ENCODE assay signal across 16 cellular contexts in the genomic region with DNA sequence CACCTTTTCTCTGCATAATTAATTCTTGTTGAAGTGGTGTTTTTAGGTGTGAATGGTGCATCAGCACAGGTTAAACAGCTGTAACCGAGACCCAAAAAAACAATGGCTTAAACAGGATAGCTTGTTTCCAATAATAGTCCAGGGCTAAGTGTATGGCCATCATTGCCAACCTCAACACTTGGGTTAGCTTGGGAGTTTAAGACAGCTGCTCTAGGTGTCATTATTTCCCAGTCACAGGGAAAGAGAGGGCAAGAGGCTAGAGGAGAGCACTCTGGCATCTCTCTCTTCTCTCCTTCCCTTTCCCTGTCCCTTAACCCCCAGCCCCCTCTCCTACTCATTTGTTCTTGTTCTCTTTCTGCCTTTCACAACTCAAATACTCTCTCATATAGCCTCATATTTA.
"Had no signal": no experiment of that assay in that cellular context is flagged by ENCODE, and none has a peak within 500 bp of the region (broad histone marks: within the 10 kb centered on the region; RNA-seq: fewer than 3 reads in every experiment).

No MANE protein-coding gene starts in this region.

- H3K27me3 ChIP-seq: esophagus muscularis mucosa, stomach, testis had no signal

- ATAC-seq: activated CD8-positive, alpha-beta memory T cell treated with anti-CD3 and anti-CD28 coated beads, Interleukin-2, amount 10 ng/mL, durations not matched to agents 7 days and 5 days; sciatic nerve had no signal

- H3K9me3 ChIP-seq: esophagus muscularis mucosa, stomach, testis had no signal

- H3K27ac Mint-ChIP-seq: activated naive CD4-positive, alpha-beta T cell treated with anti-CD3 and anti-CD28 coated beads, Interleukin-2, amount 50 U/mL, for 24 hours; brain had no signal

- H3K27me3 Mint-ChIP-seq: activated CD8-positive, alpha-beta memory T cell treated with anti-CD3 and anti-CD28 coated beads, Interleukin-2, amount 10 ng/mL, durations not matched to agents 7 days and 5 days; activated naive CD4-positive, alpha-beta T cell treated with anti-CD3 and anti-CD28 coated beads, Interleukin-2, amount 50 U/mL, for 24 hours; brain had no signal

- H3K4me3 ChIP-seq: coronary artery, esophagus muscularis mucosa, stomach, testis had no signal

- H3K4me1 ChIP-seq: testis had no signal

- DNase-seq: activated CD8-positive, alpha-beta memory T cell treated with anti-CD3 and anti-CD28 coated beads, Interleukin-2, amount 10 ng/mL, durations not matched to agents 7 days and 5 days; activated effector memory CD4-positive, alpha-beta T cell treated with Interleukin-2 at 50 U/mL for 16 hours; activated T-cell treated with anti-CD3 and anti-CD28 coated beads, Interleukin-2, amount 50 U/mL, for 1 hour; amygdala; central memory CD4-positive, alpha-beta T cell; kidney glomerular epithelial cell; stimulated activated CD4-positive, alpha-beta T cell treated with anti-CD3 and anti-CD28 coated beads, Interleukin-12 subunit alpha, Interleukin-12 subunit beta, amount 100 ng/mL, for 4 hours; stimulated activated CD4-positive, alpha-beta T cell treated with anti-CD3 and anti-CD28 coated beads, Interleukin-2, amount 100 ng/mL, for 24 hours; stomach; testis had no signal

- H3K9me3 Mint-ChIP-seq: activated naive CD4-positive, alpha-beta T cell treated with anti-CD3 and anti-CD28 coated beads, Interleukin-2, amount 50 U/mL, for 24 hours; neural crest cell had no signal

- H3K4me3 Mint-ChIP-seq: activated CD8-positive, alpha-beta memory T cell treated with anti-CD3 and anti-CD28 coated beads, Interleukin-2, amount 10 ng/mL, durations not matched to agents 7 days and 5 days; activated naive CD4-positive, alpha-beta T cell treated with anti-CD3 and anti-CD28 coated beads, Interleukin-2, amount 50 U/mL, for 24 hours; brain; neural crest cell had no signal

- H3K27ac ChIP-seq: coronary artery, esophagus muscularis mucosa, stomach, testis had no signal
